13 cellular contexts compared by ENCODE assay signal in genomic region chr17:38449364-38449763, GRCh38. TPM values are rescaled to one million over a fixed set of nuclear protein-coding genes. Genes with fewer than 3 reads are reported as not detected.
DNase-seq lines count a peak whose midpoint lies in the region; ATAC-seq, FAIRE-seq and TF ChIP-seq lines count a peak whose summit lies in the region.
"Had no signal": no experiment of that assay in that cellular context is flagged by ENCODE, and none has a peak within 500 bp of the region (broad histone marks: within the 10 kb centered on the region; RNA-seq: fewer than 3 reads in every experiment).

No MANE protein-coding gene starts in this region.

- in situ Hi-C loops in HepG2 (cut with HindIII; ENCODE audit: extremely low pct_ligation_motif_present, low pct_unique_long_range_greater_than_20kb) = no loop called here

- no TSS peak for BruUV-seq in HepG2 (replicated peaks; lab: Mats Ljungman, UMichigan)

- DNase-seq in DMS 273 (lab: John Stamatoyannopoulos, UW; ENCODE audit: unreplicated experiment) (peak; percentile 41), DMS 273 treated with DMSO at 0.1 percent for 48 hours (lab: John Stamatoyannopoulos, UW) (no peak), ecto neural progenitor cell (ENCODE audit: low spot score) (peak; percentile 67), HepG2 (ENCODE audit: low spot score) (peak; percentile 67), upper lobe of right lung (no peak), DMS153 (lab: John Stamatoyannopoulos, UW) (no peak)
- no peak for DNase-seq in activated naive CD4-positive, alpha-beta T cell treated with anti-CD3 and anti-CD28 coated beads, Interleukin-2, amount 50 U/mL, for 72 hours (ENCODE audit: low spot score in 2 of 2)
- DNase-seq in effector memory CD4-positive, alpha-beta T cell = no peak
- DNase-seq: activated CD8-positive, alpha-beta memory T cell treated with anti-CD3 and anti-CD28 coated beads, Interleukin-2, amount 10 ng/mL, durations not matched to agents 7 days and 5 days had no signal

- H3K9ac ChIP-seq in HepG2 (ENCODE audit: insufficient read depth, low read depth, low read length) = no peak overlapping the region

- H3K4me3 ChIP-seq in HepG2 (replicated peaks in 1 of 3; ENCODE audit: insufficient read depth in 1 of 3, low read depth in 2 of 3, low read length in 3 of 3) (peak overlapping the region in 1 of 3 experiments; percentile 9; a peak in 2 of 6 replicates), upper lobe of right lung (no peak overlapping the region)
- no peak overlapping the region for H3K4me3 ChIP-seq in effector memory CD4-positive, alpha-beta T cell (ENCODE audit: insufficient read depth, low read depth, low read length, poor library complexity, severe bottlenecking)

- no peak for TF ChIP-seq EP300 in HepG2 (IDR thresholded peaks at IDR 0.05; ENCODE audit: low read depth in 2 of 2, low read length in 2 of 2)
- TF ChIP-seq EP300 in HepG2 (CRISPR knock-in tag; IDR thresholded peaks at IDR 0.05; ENCODE audit: borderline replicate concordance) = no peak

- H4K20me1 ChIP-seq in HepG2 (ENCODE audit: insufficient read depth, low read length) = no peaks in the 10 kb centered on the region; the same call in 1 of the 2 replicates

- TF ChIP-seq CTCF in HepG2 (CRISPR knock-in tag; IDR thresholded peaks at IDR 0.05) (0 out of 2 replicates have a peak, but pooled peaks have one; percentile 8), upper lobe of right lung (IDR thresholded peaks at IDR 0.05) (no peak)

- peak; percentile 82 for ATAC-seq in HepG2
- no peak for ATAC-seq in upper lobe of right lung
- no peak for ATAC-seq in activated naive CD4-positive, alpha-beta T cell treated with anti-CD3 and anti-CD28 coated beads, Interleukin-2, amount 50 U/mL, for 72 hours
- ATAC-seq: activated CD8-positive, alpha-beta memory T cell treated with anti-CD3 and anti-CD28 coated beads, Interleukin-2, amount 10 ng/mL, durations not matched to agents 7 days and 5 days had no signal

- H3K27me3 ChIP-seq in HepG2 (ENCODE audit: control insufficient read depth in 1 of 2, insufficient read depth in 2 of 2, low read length in 2 of 2) (peaks cover 8 to 61% of the 10 kb centered on the region in 2 experiments; a peak in 4 of 5 replicates), upper lobe of right lung (peaks cover 5% of the 10 kb centered on the region)
- H3K27me3 ChIP-seq in effector memory CD4-positive, alpha-beta T cell (replicated peaks; ENCODE audit: control insufficient read depth, insufficient read depth, low read length, poor library complexity, severe bottlenecking) = peaks cover 15% of the 10 kb centered on the region

- H3K9me3 ChIP-seq in HepG2 (ENCODE audit: low read length) (no peaks in the 10 kb centered on the region), upper lobe of right lung (no peaks in the 10 kb centered on the region)
- H3K9me3 ChIP-seq in effector memory CD4-positive, alpha-beta T cell (ENCODE audit: control insufficient read depth, low read length) = no peaks in the 10 kb centered on the region

- no peaks in the 10 kb centered on the region for H3K79me2 ChIP-seq in HepG2 (ENCODE audit: insufficient read depth, low read length)

- H3K27ac Mint-ChIP-seq in activated naive CD4-positive, alpha-beta T cell treated with anti-CD3 and anti-CD28 coated beads, Interleukin-2, amount 50 U/mL, for 72 hours = peak overlapping the region in 1 of 2 donors; percentile 14
- H3K27ac Mint-ChIP-seq: activated CD8-positive, alpha-beta memory T cell treated with anti-CD3 and anti-CD28 coated beads, Interleukin-2, amount 10 ng/mL, durations not matched to agents 7 days and 5 days; IgD-negative memory B cell had no signal

- WGBS in HepG2 (ENCODE audit: low lambda C conversion rate) = 14% methylated on average over 14 of the region's 15 CpGs

- no peaks in the 10 kb centered on the region for H3K36me3 Mint-ChIP-seq in activated naive CD4-positive, alpha-beta T cell treated with anti-CD3 and anti-CD28 coated beads, Interleukin-2, amount 50 U/mL, for 72 hours
- H3K36me3 Mint-ChIP-seq: activated CD8-positive, alpha-beta memory T cell treated with anti-CD3 and anti-CD28 coated beads, Interleukin-2, amount 10 ng/mL, durations not matched to agents 7 days and 5 days had no signal

- CTCF ChIA-PET in HepG2 (lab: Yijun Ruan, JAX; ENCODE audit: low intra/inter-chr PET ratio, low total read pairs) = no interaction called here

- H3K36me3 ChIP-seq in HepG2 (replicated peaks in 1 of 2; ENCODE audit: control insufficient read depth in 1 of 2, insufficient read depth in 2 of 2, low read length in 2 of 2) (no peaks in the 10 kb centered on the region), upper lobe of right lung (no peaks in the 10 kb centered on the region)
- no peaks in the 10 kb centered on the region for H3K36me3 ChIP-seq in effector memory CD4-positive, alpha-beta T cell (ENCODE audit: control insufficient read depth, insufficient read depth, low read length)

- no peaks in the 10 kb centered on the region for H3K9me3 Mint-ChIP-seq in activated naive CD4-positive, alpha-beta T cell treated with anti-CD3 and anti-CD28 coated beads, Interleukin-2, amount 50 U/mL, for 72 hours
- H3K9me3 Mint-ChIP-seq: central memory CD8-positive, alpha-beta T cell; IgD-negative memory B cell had no signal

- H3K27ac ChIP-seq in HepG2 (ENCODE audit: extremely low read length, insufficient read depth, low read length) = no peak overlapping the region
- peak overlapping the region; percentile 47 for H3K27ac ChIP-seq in upper lobe of right lung
- no peak overlapping the region for H3K27ac ChIP-seq in effector memory CD4-positive, alpha-beta T cell (ENCODE audit: insufficient read depth, low read length, poor library complexity, severe bottlenecking)
- H3K27ac ChIP-seq: 22Rv1 had no signal

- TF ChIP-seq RAD21 in HepG2 (CRISPR knock-in tag; IDR thresholded peaks at IDR 0.05) = no peak

- POLR2A ChIA-PET in HepG2 (lab: Yijun Ruan, JAX) = no interaction called here

- no peak overlapping the region for H2AFZ ChIP-seq in HepG2 (ENCODE audit: low read length)

- peaks cover 33% of the 10 kb centered on the region for H3K4me1 ChIP-seq in HepG2 (ENCODE audit: insufficient read depth, low read length)
- H3K4me1 ChIP-seq in upper lobe of right lung = peaks cover 34% of the 10 kb centered on the region
- no peaks in the 10 kb centered on the region for H3K4me1 ChIP-seq in effector memory CD4-positive, alpha-beta T cell (ENCODE audit: control insufficient read depth, insufficient read depth, low read length, poor library complexity, severe bottlenecking)

- intact Hi-C loops in HepG2 (cut with micrococcal nuclease; ENCODE audit: unreplicated experiment) = no loop called here
- intact Hi-C loops in upper lobe of right lung (cut with DNase I) = no loop called here

- no peak for FAIRE-seq in HepG2 (lab: Jason Lieb, UNC)
- FAIRE-seq: GM19239 had no signal

- peak overlapping the region; percentile 37 for H3K4me2 ChIP-seq in HepG2 (ENCODE audit: low read depth, low read length)

- TF ChIP-seq POLR2A in HepG2 (IDR thresholded peaks at IDR 0.05; ENCODE audit: insufficient read depth in 1 of 2, low read depth in 2 of 2, low read length in 2 of 2) = no peak

TF ChIP-seq in HepG2, 621 proteins besides CTCF, POLR2A, EP300 and RAD21 (continues in another document):
- no peak for TF ChIP-seq ZNF136 (CRISPR knock-in tag; IDR thresholded peaks at IDR 0.05; ENCODE audit: low read depth)
- no peak for TF ChIP-seq NR2F6 (IDR thresholded peaks at IDR 0.05)
- TF ChIP-seq NR2F6 (CRISPR knock-in tag; IDR thresholded peaks at IDR 0.05) = no peak
- 0 out of 2 replicates have a peak, but pooled peaks have one; percentile 43 for TF ChIP-seq SAP130 (CRISPR knock-in tag; IDR thresholded peaks at IDR 0.05; ENCODE audit: low read depth)
- peak; percentile 56; the same call in 1 of the 2 replicates for TF ChIP-seq RXRA (CRISPR knock-in tag; IDR thresholded peaks at IDR 0.05)
- no peak for TF ChIP-seq ZNF230 (CRISPR knock-in tag; IDR thresholded peaks at IDR 0.05)

RNA-seq across cellular contexts. Expression of gene ARHGAP23, which starts 21.1 kb away (rescaled TPM):
- total RNA-seq in HepG2 (2016; rRNA removed; fragmentation: Illumina TruSeq; extraction: Trizol) (not detected in 2 replicates), upper lobe of right lung (85.1 TPM)
- not detected in 2 replicates for total RNA-seq in HepG2 (2016; cell fraction: cytosol; rRNA removed; fragmentation: Illumina TruSeq; extraction: Trizol; ENCODE audit: low read depth)
- total RNA-seq in HepG2 (2016; cell fraction: insoluble cytoplasmic fraction; rRNA removed; fragmentation: Illumina TruSeq; extraction: Trizol) = 0.22 TPM in 1 of 2 replicates, not detected in the other
- total RNA-seq in HepG2 (2016; cell fraction: membrane; rRNA removed; fragmentation: Illumina TruSeq; extraction: Trizol) = not detected in 2 replicates
- 0.96 TPM in 1 of 2 replicates, not detected in the other for total RNA-seq in HepG2 (2016; cell fraction: nucleus; rRNA removed; fragmentation: Illumina TruSeq; extraction: Trizol)
- 0.03 TPM in 2 replicates for polyA plus RNA-seq in HepG2 (2011; rRNA removed)
- polyA plus RNA-seq in HepG2 (2011; cell fraction: cytosol; rRNA removed) = 0.03 and 0.14 TPM in 2 replicates
- polyA plus RNA-seq in HepG2 (2011; cell fraction: nucleus; rRNA removed) = 0.28 and 0.32 TPM in 2 replicates
- 0.08 and 0.20 TPM in 2 replicates for polyA plus RNA-seq in HepG2 (2012)
- polyA plus RNA-seq in HepG2 (2016; cell fraction: cytosol; fragmentation: Illumina TruSeq; extraction: Trizol; ENCODE audit: low read depth) = 0.18 TPM in 1 of 2 replicates, not detected in the other
- polyA plus RNA-seq in HepG2 (2016; cell fraction: insoluble cytoplasmic fraction; fragmentation: Illumina TruSeq; extraction: Trizol; ENCODE audit: low read depth) = 0.04 TPM in 1 of 2 replicates, not detected in the other
- polyA plus RNA-seq in HepG2 (2016; cell fraction: membrane; fragmentation: Illumina TruSeq; extraction: Trizol; ENCODE audit: low read depth) = not detected in 2 replicates
- 0.15 and 0.55 TPM in 2 replicates for polyA plus RNA-seq in HepG2 (2016; cell fraction: nucleus; fragmentation: Illumina TruSeq; extraction: Trizol; ENCODE audit: insufficient read depth, low read depth)
- polyA minus RNA-seq in HepG2 (2011; rRNA and poly(A)+ RNA removed; ENCODE audit: low replicate concordance) = 41.8 TPM in 1 of 2 replicates, not detected in the other
- 0.20 TPM in 1 of 2 replicates, not detected in the other for polyA minus RNA-seq in HepG2 (2011; cell fraction: cytosol; rRNA and poly(A)+ RNA removed)
- polyA minus RNA-seq in HepG2 (2011; cell fraction: nucleus; rRNA and poly(A)+ RNA removed) = 0.39 TPM in 1 of 2 replicates, not detected in the other
- total RNA-seq in activated naive CD4-positive, alpha-beta T cell treated with anti-CD3 and anti-CD28 coated beads, Interleukin-2, amount 50 U/mL, for 72 hours = 1 to 10 TPM in 1 of 2 donors, under 1 TPM in 1; 0.43 to 1.3 TPM
- polyA plus RNA-seq: IgD-negative memory B cell had no signal

Comparison
In these comparisons a context has a peak if more than half of its experiments do, and no peak if none do; other contexts are left out.
1. DNase-seq: peak in DMS 273 (single experiment), ecto neural progenitor cell (single experiment) and HepG2 (single experiment); none in DMS 273 treated with DMSO at 0.1 percent for 48 hours (single experiment), upper lobe of right lung (single experiment), activated naive CD4-positive, alpha-beta T cell treated with anti-CD3 and anti-CD28 coated beads, Interleukin-2, amount 50 U/mL, for 72 hours (0 of 2), effector memory CD4-positive, alpha-beta T cell (0 of 3) and DMS153 (single experiment).
2. RNA of gene ARHGAP23, which starts 21.1 kb away (total RNA-seq): 85.1 TPM in upper lobe of right lung (single experiment); 0.43 to 1.3 TPM in activated naive CD4-positive, alpha-beta T cell treated with anti-CD3 and anti-CD28 coated beads, Interleukin-2, amount 50 U/mL, for 72 hours and 0.22 to 0.96 TPM in HepG2; every median in the first group is over 10 times any median in the second.